ENCODE assay signal across 1 cellular context in the genomic region with DNA sequence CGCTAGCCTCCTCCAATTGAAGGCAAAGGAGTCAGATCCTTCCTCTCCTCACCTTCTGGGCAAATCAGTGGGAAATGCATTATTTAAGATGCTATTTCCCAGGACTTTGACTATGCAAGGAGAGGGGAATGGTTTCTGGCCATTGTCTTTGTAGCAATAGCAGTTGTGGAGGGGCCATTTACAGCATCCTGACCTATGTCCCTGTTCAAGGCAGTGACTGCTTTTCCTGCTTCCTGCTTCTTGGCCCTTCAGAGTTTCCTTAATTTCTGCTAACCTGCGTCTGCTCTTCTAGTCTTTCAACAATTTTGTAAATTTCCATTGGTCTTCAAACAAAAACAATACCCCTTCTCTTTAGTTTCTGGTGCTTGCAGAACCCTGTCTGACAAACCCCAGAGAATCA.
TF ChIP-seq lines count a peak whose summit lies in the region.

No MANE protein-coding gene starts in this region.

TF ChIP-seq in K562, 482 proteins besides CTCF, POLR2A, EP300 and RAD21 (continued from another document):
- TF ChIP-seq, protein P1, sequence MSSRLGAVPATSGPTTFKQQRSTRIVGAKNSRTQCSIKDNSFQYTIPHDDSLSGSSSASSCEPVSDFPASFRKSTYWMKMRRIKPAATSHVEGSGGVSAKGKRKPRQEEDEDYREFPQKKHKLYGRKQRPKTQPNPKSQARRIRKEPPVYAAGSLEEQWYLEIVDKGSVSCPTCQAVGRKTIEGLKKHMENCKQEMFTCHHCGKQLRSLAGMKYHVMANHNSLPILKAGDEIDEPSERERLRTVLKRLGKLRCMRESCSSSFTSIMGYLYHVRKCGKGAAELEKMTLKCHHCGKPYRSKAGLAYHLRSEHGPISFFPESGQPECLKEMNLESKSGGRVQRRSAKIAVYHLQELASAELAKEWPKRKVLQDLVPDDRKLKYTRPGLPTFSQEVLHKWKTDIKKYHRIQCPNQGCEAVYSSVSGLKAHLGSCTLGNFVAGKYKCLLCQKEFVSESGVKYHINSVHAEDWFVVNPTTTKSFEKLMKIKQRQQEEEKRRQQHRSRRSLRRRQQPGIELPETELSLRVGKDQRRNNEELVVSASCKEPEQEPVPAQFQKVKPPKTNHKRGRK (tag; IDR thresholded peaks at IDR 0.05) = no peak
- TF ChIP-seq, protein P2, sequence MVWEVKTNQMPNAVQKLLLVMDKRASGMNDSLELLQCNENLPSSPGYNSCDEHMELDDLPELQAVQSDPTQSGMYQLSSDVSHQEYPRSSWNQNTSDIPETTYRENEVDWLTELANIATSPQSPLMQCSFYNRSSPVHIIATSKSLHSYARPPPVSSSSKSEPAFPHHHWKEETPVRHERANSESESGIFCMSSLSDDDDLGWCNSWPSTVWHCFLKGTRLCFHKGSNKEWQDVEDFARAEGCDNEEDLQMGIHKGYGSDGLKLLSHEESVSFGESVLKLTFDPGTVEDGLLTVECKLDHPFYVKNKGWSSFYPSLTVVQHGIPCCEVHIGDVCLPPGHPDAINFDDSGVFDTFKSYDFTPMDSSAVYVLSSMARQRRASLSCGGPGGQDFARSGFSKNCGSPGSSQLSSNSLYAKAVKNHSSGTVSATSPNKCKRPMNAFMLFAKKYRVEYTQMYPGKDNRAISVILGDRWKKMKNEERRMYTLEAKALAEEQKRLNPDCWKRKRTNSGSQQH (CRISPR knock-in tag; IDR thresholded peaks at IDR 0.05) = no peak
- TF ChIP-seq ATF7 (IDR thresholded peaks at IDR 0.05) = no peak
- no peak for TF ChIP-seq SMAD2 (IDR thresholded peaks at IDR 0.05; ENCODE audit: low read depth, low read length)
- TF ChIP-seq, protein P3, sequence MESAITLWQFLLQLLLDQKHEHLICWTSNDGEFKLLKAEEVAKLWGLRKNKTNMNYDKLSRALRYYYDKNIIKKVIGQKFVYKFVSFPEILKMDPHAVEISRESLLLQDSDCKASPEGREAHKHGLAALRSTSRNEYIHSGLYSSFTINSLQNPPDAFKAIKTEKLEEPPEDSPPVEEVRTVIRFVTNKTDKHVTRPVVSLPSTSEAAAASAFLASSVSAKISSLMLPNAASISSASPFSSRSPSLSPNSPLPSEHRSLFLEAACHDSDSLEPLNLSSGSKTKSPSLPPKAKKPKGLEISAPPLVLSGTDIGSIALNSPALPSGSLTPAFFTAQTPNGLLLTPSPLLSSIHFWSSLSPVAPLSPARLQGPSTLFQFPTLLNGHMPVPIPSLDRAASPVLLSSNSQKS (CRISPR knock-in tag; IDR thresholded peaks at IDR 0.05) = no peak
- no peak for TF ChIP-seq SMARCB1 (IDR thresholded peaks at IDR 0.05; ENCODE audit: insufficient read length, low read depth)
- no peak for TF ChIP-seq ZC3H11A (IDR thresholded peaks at IDR 0.05; ENCODE audit: low read depth, low read length)
- TF ChIP-seq, protein P4, sequence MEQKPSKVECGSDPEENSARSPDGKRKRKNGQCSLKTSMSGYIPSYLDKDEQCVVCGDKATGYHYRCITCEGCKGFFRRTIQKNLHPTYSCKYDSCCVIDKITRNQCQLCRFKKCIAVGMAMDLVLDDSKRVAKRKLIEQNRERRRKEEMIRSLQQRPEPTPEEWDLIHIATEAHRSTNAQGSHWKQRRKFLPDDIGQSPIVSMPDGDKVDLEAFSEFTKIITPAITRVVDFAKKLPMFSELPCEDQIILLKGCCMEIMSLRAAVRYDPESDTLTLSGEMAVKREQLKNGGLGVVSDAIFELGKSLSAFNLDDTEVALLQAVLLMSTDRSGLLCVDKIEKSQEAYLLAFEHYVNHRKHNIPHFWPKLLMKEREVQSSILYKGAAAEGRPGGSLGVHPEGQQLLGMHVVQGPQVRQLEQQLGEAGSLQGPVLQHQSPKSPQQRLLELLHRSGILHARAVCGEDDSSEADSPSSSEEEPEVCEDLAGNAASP (IDR thresholded peaks at IDR 0.05) = no peak
- TF ChIP-seq, protein P5, sequence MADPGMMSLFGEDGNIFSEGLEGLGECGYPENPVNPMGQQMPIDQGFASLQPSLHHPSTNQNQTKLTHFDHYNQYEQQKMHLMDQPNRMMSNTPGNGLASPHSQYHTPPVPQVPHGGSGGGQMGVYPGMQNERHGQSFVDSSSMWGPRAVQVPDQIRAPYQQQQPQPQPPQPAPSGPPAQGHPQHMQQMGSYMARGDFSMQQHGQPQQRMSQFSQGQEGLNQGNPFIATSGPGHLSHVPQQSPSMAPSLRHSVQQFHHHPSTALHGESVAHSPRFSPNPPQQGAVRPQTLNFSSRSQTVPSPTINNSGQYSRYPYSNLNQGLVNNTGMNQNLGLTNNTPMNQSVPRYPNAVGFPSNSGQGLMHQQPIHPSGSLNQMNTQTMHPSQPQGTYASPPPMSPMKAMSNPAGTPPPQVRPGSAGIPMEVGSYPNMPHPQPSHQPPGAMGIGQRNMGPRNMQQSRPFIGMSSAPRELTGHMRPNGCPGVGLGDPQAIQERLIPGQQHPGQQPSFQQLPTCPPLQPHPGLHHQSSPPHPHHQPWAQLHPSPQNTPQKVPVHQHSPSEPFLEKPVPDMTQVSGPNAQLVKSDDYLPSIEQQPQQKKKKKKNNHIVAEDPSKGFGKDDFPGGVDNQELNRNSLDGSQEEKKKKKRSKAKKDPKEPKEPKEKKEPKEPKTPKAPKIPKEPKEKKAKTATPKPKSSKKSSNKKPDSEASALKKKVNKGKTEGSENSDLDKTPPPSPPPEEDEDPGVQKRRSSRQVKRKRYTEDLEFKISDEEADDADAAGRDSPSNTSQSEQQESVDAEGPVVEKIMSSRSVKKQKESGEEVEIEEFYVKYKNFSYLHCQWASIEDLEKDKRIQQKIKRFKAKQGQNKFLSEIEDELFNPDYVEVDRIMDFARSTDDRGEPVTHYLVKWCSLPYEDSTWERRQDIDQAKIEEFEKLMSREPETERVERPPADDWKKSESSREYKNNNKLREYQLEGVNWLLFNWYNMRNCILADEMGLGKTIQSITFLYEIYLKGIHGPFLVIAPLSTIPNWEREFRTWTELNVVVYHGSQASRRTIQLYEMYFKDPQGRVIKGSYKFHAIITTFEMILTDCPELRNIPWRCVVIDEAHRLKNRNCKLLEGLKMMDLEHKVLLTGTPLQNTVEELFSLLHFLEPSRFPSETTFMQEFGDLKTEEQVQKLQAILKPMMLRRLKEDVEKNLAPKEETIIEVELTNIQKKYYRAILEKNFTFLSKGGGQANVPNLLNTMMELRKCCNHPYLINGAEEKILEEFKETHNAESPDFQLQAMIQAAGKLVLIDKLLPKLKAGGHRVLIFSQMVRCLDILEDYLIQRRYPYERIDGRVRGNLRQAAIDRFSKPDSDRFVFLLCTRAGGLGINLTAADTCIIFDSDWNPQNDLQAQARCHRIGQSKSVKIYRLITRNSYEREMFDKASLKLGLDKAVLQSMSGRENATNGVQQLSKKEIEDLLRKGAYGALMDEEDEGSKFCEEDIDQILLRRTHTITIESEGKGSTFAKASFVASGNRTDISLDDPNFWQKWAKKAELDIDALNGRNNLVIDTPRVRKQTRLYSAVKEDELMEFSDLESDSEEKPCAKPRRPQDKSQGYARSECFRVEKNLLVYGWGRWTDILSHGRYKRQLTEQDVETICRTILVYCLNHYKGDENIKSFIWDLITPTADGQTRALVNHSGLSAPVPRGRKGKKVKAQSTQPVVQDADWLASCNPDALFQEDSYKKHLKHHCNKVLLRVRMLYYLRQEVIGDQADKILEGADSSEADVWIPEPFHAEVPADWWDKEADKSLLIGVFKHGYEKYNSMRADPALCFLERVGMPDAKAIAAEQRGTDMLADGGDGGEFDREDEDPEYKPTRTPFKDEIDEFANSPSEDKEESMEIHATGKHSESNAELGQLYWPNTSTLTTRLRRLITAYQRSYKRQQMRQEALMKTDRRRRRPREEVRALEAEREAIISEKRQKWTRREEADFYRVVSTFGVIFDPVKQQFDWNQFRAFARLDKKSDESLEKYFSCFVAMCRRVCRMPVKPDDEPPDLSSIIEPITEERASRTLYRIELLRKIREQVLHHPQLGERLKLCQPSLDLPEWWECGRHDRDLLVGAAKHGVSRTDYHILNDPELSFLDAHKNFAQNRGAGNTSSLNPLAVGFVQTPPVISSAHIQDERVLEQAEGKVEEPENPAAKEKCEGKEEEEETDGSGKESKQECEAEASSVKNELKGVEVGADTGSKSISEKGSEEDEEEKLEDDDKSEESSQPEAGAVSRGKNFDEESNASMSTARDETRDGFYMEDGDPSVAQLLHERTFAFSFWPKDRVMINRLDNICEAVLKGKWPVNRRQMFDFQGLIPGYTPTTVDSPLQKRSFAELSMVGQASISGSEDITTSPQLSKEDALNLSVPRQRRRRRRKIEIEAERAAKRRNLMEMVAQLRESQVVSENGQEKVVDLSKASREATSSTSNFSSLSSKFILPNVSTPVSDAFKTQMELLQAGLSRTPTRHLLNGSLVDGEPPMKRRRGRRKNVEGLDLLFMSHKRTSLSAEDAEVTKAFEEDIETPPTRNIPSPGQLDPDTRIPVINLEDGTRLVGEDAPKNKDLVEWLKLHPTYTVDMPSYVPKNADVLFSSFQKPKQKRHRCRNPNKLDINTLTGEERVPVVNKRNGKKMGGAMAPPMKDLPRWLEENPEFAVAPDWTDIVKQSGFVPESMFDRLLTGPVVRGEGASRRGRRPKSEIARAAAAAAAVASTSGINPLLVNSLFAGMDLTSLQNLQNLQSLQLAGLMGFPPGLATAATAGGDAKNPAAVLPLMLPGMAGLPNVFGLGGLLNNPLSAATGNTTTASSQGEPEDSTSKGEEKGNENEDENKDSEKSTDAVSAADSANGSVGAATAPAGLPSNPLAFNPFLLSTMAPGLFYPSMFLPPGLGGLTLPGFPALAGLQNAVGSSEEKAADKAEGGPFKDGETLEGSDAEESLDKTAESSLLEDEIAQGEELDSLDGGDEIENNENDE (IDR thresholded peaks at IDR 0.05; ENCODE audit: low read depth, low read length) = no peak
- TF ChIP-seq, protein P6, sequence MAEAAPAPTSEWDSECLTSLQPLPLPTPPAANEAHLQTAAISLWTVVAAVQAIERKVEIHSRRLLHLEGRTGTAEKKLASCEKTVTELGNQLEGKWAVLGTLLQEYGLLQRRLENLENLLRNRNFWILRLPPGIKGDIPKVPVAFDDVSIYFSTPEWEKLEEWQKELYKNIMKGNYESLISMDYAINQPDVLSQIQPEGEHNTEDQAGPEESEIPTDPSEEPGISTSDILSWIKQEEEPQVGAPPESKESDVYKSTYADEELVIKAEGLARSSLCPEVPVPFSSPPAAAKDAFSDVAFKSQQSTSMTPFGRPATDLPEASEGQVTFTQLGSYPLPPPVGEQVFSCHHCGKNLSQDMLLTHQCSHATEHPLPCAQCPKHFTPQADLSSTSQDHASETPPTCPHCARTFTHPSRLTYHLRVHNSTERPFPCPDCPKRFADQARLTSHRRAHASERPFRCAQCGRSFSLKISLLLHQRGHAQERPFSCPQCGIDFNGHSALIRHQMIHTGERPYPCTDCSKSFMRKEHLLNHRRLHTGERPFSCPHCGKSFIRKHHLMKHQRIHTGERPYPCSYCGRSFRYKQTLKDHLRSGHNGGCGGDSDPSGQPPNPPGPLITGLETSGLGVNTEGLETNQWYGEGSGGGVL (CRISPR knock-in tag; IDR thresholded peaks at IDR 0.05) = no peak
- no peak for TF ChIP-seq ZNF41 (CRISPR knock-in tag; conservative IDR thresholded peaks at IDR 0.05)
- no peak for TF ChIP-seq CHD4 (IDR thresholded peaks at IDR 0.05; ENCODE audit: insufficient read depth, insufficient replicate concordance, low read depth, low read length, poor library complexity, severe bottlenecking)
- TF ChIP-seq, protein P7, sequence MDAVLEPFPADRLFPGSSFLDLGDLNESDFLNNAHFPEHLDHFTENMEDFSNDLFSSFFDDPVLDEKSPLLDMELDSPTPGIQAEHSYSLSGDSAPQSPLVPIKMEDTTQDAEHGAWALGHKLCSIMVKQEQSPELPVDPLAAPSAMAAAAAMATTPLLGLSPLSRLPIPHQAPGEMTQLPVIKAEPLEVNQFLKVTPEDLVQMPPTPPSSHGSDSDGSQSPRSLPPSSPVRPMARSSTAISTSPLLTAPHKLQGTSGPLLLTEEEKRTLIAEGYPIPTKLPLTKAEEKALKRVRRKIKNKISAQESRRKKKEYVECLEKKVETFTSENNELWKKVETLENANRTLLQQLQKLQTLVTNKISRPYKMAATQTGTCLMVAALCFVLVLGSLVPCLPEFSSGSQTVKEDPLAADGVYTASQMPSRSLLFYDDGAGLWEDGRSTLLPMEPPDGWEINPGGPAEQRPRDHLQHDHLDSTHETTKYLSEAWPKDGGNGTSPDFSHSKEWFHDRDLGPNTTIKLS (IDR thresholded peaks at IDR 0.05; ENCODE audit: borderline replicate concordance, low read depth) = no peak
